In genomic region chr17:16977932-16978331, GRCh38 we compare ENCODE assay signal across 20 cellular contexts. TPM values are rescaled to one million over a fixed set of nuclear protein-coding genes. Genes with fewer than 3 reads are reported as not detected.
DNase-seq lines count a peak whose midpoint lies in the region; ATAC-seq, FAIRE-seq and TF ChIP-seq lines count a peak whose summit lies in the region.
"Had no signal": no experiment of that assay in that cellular context is flagged by ENCODE, and none has a peak within 500 bp of the region (broad histone marks: within the 10 kb centered on the region; RNA-seq: fewer than 3 reads in every experiment).

No MANE protein-coding gene starts in this region.

- TF ChIP-seq CTCF in DND-41 (IDR thresholded peaks at IDR 0.05; ENCODE audit: borderline replicate concordance, extremely low read depth, low read length, poor library complexity, severe bottlenecking) (no peak), H1 (IDR thresholded peaks at IDR 0.05; ENCODE audit: control extremely low read depth in 1 of 3, insufficient read depth in 1 of 3, low read depth in 1 of 3, low read length in 3 of 3) (no peak)

- H2BK20ac ChIP-seq in H1 (ENCODE audit: low read length), result no peak overlapping the region

- 0 out of 2 replicates have a peak overlapping the region, but pooled peaks have one; percentile 61 for H2BK15ac ChIP-seq in H1 (ENCODE audit: low read length)

- H3K4me1 ChIP-seq in DND-41 (ENCODE audit: insufficient read depth, low read length) (peaks cover 66% of the 10 kb centered on the region), H1 (replicated peaks in 1 of 4; ENCODE audit: control insufficient read depth in 3 of 4, insufficient read depth in 4 of 4, low read length in 3 of 4) (no peaks in the 10 kb centered on the region; a peak in 2 of 7 replicates)

- H3K36me3 Mint-ChIP-seq in IgD-negative memory B cell, result no peaks in the 10 kb centered on the region
- H3K36me3 Mint-ChIP-seq: CD14-positive monocyte had no signal

- H3K27me3 ChIP-seq in DND-41 (ENCODE audit: insufficient read depth, low read length, poor library complexity) (no peaks in the 10 kb centered on the region), H1 (replicated peaks in 1 of 4; ENCODE audit: control insufficient read depth in 3 of 4, extremely low read depth in 1 of 4, insufficient read depth in 3 of 4, low read length in 3 of 4) (no peaks in the 10 kb centered on the region)

- H3K23me2 ChIP-seq in H1 (ENCODE audit: low read depth, low read length), result no peaks in the 10 kb centered on the region; the same call in 1 of the 2 replicates

- no peak overlapping the region for H2BK120ac ChIP-seq in H1 (replicated peaks; ENCODE audit: low read depth, low read length)

- no peak for FAIRE-seq in H1 (lab: Jason Lieb, UNC)
- FAIRE-seq: G401.6 had no signal

- no peaks in the 10 kb centered on the region for H3K9me3 ChIP-seq in DND-41 (ENCODE audit: insufficient read depth, low read length, severe bottlenecking)
- no peaks in the 10 kb centered on the region for H3K9me3 ChIP-seq in H1 (ENCODE audit: insufficient read depth in 2 of 2, low read depth in 1 of 2, low read length in 1 of 2)

- H4K8ac ChIP-seq in H1 (ENCODE audit: extremely low read depth, insufficient read depth, low read length), result no peak overlapping the region

- H3K9me3 Mint-ChIP-seq in IgD-negative memory B cell, result no peaks in the 10 kb centered on the region

- H3K4me3 ChIP-seq in DND-41 (ENCODE audit: low read depth in 1 of 2, low read length in 2 of 2), result no peak overlapping the region
- H3K4me3 ChIP-seq in H1 (ENCODE audit: extremely low read depth in 1 of 4, insufficient read depth in 2 of 4, low read depth in 3 of 4, low read length in 4 of 4), result no peak overlapping the region

- peak overlapping the region; percentile 84 to 98 (median 97) for H3K27ac Mint-ChIP-seq in IgD-negative memory B cell
- H3K27ac Mint-ChIP-seq: CD14-positive monocyte had no signal

- H4K5ac ChIP-seq in H1 (ENCODE audit: insufficient read length, low read depth, low read length), result no peak overlapping the region

- H3K4me3 Mint-ChIP-seq in IgD-negative memory B cell, result peak overlapping the region in 3 of 4 donors; percentile 56 to 90 (median 67)
- H3K4me3 Mint-ChIP-seq: CD14-positive monocyte had no signal

- no peak for TF ChIP-seq EP300 in H1 (IDR thresholded peaks at IDR 0.05; ENCODE audit: borderline replicate concordance in 1 of 2, low read depth in 2 of 2, low read length in 2 of 2)

- H4K91ac ChIP-seq in H1 (replicated peaks; ENCODE audit: insufficient read length, low read length), result no peak overlapping the region

- H2BK5ac ChIP-seq in H1 (ENCODE audit: low read depth, low read length), result no peak overlapping the region

- no peaks in the 10 kb centered on the region for H3K27me3 Mint-ChIP-seq in IgD-negative memory B cell

- H4K20me1 ChIP-seq in DND-41 (ENCODE audit: insufficient read depth, low read length) (no peaks in the 10 kb centered on the region), H1 (replicated peaks in 1 of 2; ENCODE audit: control insufficient read depth in 1 of 2, insufficient read depth in 2 of 2, low read length in 2 of 2) (no peaks in the 10 kb centered on the region)

- H3K9ac ChIP-seq in DND-41 (ENCODE audit: low read depth, low read length), result peak overlapping the region; percentile 18; the same call in 1 of the 2 replicates
- H3K9ac ChIP-seq in H1 (replicated peaks in 1 of 4; ENCODE audit: extremely low read depth in 1 of 4, low read depth in 3 of 4, low read length in 3 of 4), result no peak overlapping the region

- TF ChIP-seq POLR2A in H1 (IDR thresholded peaks at IDR 0.05; ENCODE audit: control extremely low read depth in 1 of 2, low read depth in 2 of 2, low read length in 2 of 2), result no peak

- H3K36me3 ChIP-seq in DND-41 (ENCODE audit: insufficient read depth, low read length), result no peaks in the 10 kb centered on the region
- H3K36me3 ChIP-seq in H1 (ENCODE audit: control insufficient read depth in 2 of 4, insufficient read depth in 4 of 4, low read length in 3 of 4), result no peaks in the 10 kb centered on the region

- no peak overlapping the region for H3K23ac ChIP-seq in H1 (ENCODE audit: insufficient read length)

- H3K4me2 ChIP-seq in DND-41 (ENCODE audit: insufficient read depth, low read length) (no peak overlapping the region), H1 (ENCODE audit: insufficient read depth in 1 of 2, low read depth in 2 of 2, low read length in 2 of 2) (no peak overlapping the region)

- no peak for ATAC-seq in DND-41 (ENCODE audit: insufficient read depth, low read depth)
- no peak for ATAC-seq in HG02973 (IDR thresholded peaks at IDR 0.05; ENCODE audit: unreplicated experiment)
- no peak for ATAC-seq in GM21576 (IDR thresholded peaks at IDR 0.05; ENCODE audit: unreplicated experiment)
- no peak for ATAC-seq in HG03457 (IDR thresholded peaks at IDR 0.05; ENCODE audit: unreplicated experiment)
- ATAC-seq: SK-N-SH treated with all-trans-retinoic acid at 6 μM for 48 hours had no signal

- no peak overlapping the region for H2AFZ ChIP-seq in DND-41 (ENCODE audit: low read depth, low read length)
- no peak overlapping the region for H2AFZ ChIP-seq in H1 (ENCODE audit: low read length)

- H3K4ac ChIP-seq in H1 (replicated peaks; ENCODE audit: insufficient read length, low read depth, low read length), result no peak overlapping the region

- POLR2A ChIA-PET in H1 (lab: Charles Lee; ENCODE audit: partially characterized antibody), result no interaction called here

- 69% methylated on average over 6 of the region's 6 CpGs; no CpG with 5 or more reads in 1 of the 2 experiments for WGBS in H1 (ENCODE audit: extremely low coverage in 1 of 2, insufficient coverage in 1 of 2, insufficient read length in 1 of 2, insufficient replicate concordance in 2 of 2, low coverage in 1 of 2, low lambda C conversion rate in 2 of 2, missing lambda C conversion rate in 1 of 2), 2 experiments

- H2BK12ac ChIP-seq in H1 (ENCODE audit: low read depth, low read length), result 0 out of 2 replicates have a peak overlapping the region, but pooled peaks have one; percentile 9

- no peak for DNase-seq in DND-41
- peak in 1 of 2 experiments; percentile 17 for DNase-seq in H1 (ENCODE audit: low read depth in 1 of 2, low spot score in 2 of 2)
- DNase-seq in renal cortical epithelial cell (ENCODE audit: low read depth), result peak; percentile 62
- no peak for DNase-seq in NCI-H526 (lab: John Stamatoyannopoulos, UW)
- DNase-seq: activated gamma-delta T cell, foreskin melanocyte, KBM-7, NCI-H1417, NCI-H345, OCI-M1, posterior cingulate gyrus had no signal

- H3K56ac ChIP-seq in H1 (replicated peaks; ENCODE audit: insufficient read length, low read depth, low read length), result no peak overlapping the region

- no peak overlapping the region for H3K14ac ChIP-seq in H1 (ENCODE audit: insufficient read length)

- CTCF ChIA-PET in H1 (lab: Charles Lee; ENCODE audit: partially characterized antibody), result interaction anchor here (0.8 to 2.8 kb wide), 5 partner anchors 8 to 191 kb away, joined by 3 to 17 read pairs (median 3); no protein-coding TSS in a partner anchor

- H3K18ac ChIP-seq in H1 (ENCODE audit: extremely low read depth, low read length), result no peak overlapping the region; the same call in 1 of the 2 replicates

- no peaks in the 10 kb centered on the region for H3K79me1 ChIP-seq in H1 (ENCODE audit: low read depth, low read length)

- H2AK5ac ChIP-seq in H1 (ENCODE audit: low read depth, low read length), result no peak overlapping the region

- TF ChIP-seq RAD21 in H1 (IDR thresholded peaks at IDR 0.05 in 1 of 2, conservative IDR thresholded peaks at IDR 0.05 in 1 of 2; ENCODE audit: low read depth in 2 of 2, low read length in 2 of 2), result no peak

- peak overlapping the region; percentile 94 for H3K27ac ChIP-seq in DND-41 (ENCODE audit: low read length)
- H3K27ac ChIP-seq in H1 (ENCODE audit: low read depth, low read length), result no peak overlapping the region

- H3K4me1 Mint-ChIP-seq in IgD-negative memory B cell, result peaks cover 64 to 79% (median 75%) of the 10 kb centered on the region in 3 donors

- no peaks in the 10 kb centered on the region for H3K79me2 ChIP-seq in DND-41 (ENCODE audit: insufficient read depth, low read length)
- no peaks in the 10 kb centered on the region for H3K79me2 ChIP-seq in H1 (ENCODE audit: control insufficient read depth in 1 of 2, insufficient read depth in 2 of 2, low read length in 2 of 2)

TF ChIP-seq in H1, 55 proteins besides CTCF, POLR2A, EP300 and RAD21:
- TF ChIP-seq RBBP5 (IDR thresholded peaks at IDR 0.05; ENCODE audit: borderline replicate concordance, low read depth, low read length) (no peak), USF2 (IDR thresholded peaks at IDR 0.05; ENCODE audit: low read length) (no peak), SUZ12 (IDR thresholded peaks at IDR 0.05; ENCODE audit: low read length) (no peak), RNF2 (IDR thresholded peaks at IDR 0.05; ENCODE audit: borderline replicate concordance, low read depth, low read length, missing control alignments, poor library complexity, severe bottlenecking) (no peak), KDM5A (IDR thresholded peaks at IDR 0.05; ENCODE audit: low read length) (no peak), CHD1 (IDR thresholded peaks at IDR 0.05; ENCODE audit: low read depth, low read length) (no peak), POU5F1 (IDR thresholded peaks at IDR 0.05; ENCODE audit: low read depth, low read length) (no peak), SP4 (IDR thresholded peaks at IDR 0.05; ENCODE audit: low read length) (no peak), SP1 (IDR thresholded peaks at IDR 0.05; ENCODE audit: low read depth, low read length) (no peak)
TF ChIP-seq in H1: peak in this region for 0.

RNA-seq across cellular contexts. Expression of gene TNFRSF13B, which starts 6.0 kb away (rescaled TPM):
- polyA plus RNA-seq in IgD-negative memory B cell, result 224 TPM
- not detected in 2 replicates for total RNA-seq in H1 (2021; fragmentation: NEBNext Ultra II Directional; extraction: Animal tissue kit (Norgen Biotek cat#: 25700))
- not detected in 2 replicates for polyA plus RNA-seq in H1 (2011; rRNA removed)
- not detected for polyA plus RNA-seq in H1 (2011; cell fraction: cytosol; rRNA removed)
- polyA plus RNA-seq in H1 (2011; cell fraction: nucleus; rRNA removed), result 0.10 TPM
- polyA plus RNA-seq in H1 (2012, experiment 1 of 2), result not detected in 4 replicates
- not detected for polyA plus RNA-seq in H1 (2012, experiment 2 of 2)
- not detected for polyA plus RNA-seq in H1 (2013, experiment 1 of 2)
- not detected for polyA plus RNA-seq in H1 (2013, experiment 2 of 2)
- not detected in 2 replicates for polyA minus RNA-seq in H1 (2011; rRNA and poly(A)+ RNA removed)
- polyA minus RNA-seq in H1 (2011; cell fraction: cytosol; rRNA and poly(A)+ RNA removed), result not detected
- 0.30 TPM for polyA minus RNA-seq in H1 (2011; cell fraction: nucleus; rRNA and poly(A)+ RNA removed)
- total RNA-seq in renal cortical epithelial cell, result not detected in 2 replicates
- total RNA-seq: H4, subcutaneous adipose tissue had no signal
